ENCODE assay signal across 16 cellular contexts in the genomic region with DNA sequence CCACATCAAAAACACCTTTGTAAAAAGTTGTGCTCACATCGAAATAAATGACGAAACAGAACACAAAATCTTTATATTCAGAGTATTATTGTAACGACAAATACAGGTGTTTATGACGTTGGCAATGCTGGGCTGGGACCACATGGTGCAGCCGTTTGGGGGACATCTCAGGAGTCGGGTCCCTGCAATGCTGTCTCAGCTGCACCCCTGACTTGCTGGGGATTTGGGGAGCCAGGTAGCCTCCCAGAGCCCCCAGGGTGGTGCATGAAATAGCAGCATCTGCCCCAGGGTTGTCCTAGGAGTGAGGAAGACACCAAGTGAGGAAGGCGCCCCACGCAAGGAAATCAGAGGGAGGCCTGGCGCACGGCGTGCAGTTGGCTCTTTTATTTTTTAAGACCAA.
A peak's percentile ranks its signal among the peaks of the same experiment; 100 is the strongest.
DNase-seq lines count a peak whose midpoint lies in the region; ATAC-seq and TF ChIP-seq lines count a peak whose summit lies in the region.
"Had no signal": no experiment of that assay in that cellular context is flagged by ENCODE, and none has a peak within 500 bp of the region (broad histone marks: within the 10 kb centered on the region; RNA-seq: fewer than 3 reads in every experiment).

No MANE protein-coding gene starts in this region.

- in situ Hi-C loops in GM13976 (cut with MboI; ENCODE audit: low sequenced_read_pairs, unreplicated experiment): no loop called here

- no peak overlapping the region for H3K4me2 ChIP-seq in SK-N-SH
- H3K4me2 ChIP-seq: A549; BLaER1 treated with 17β-estradiol and CSF1 and Interleukin-3, amounts not matched to agents 10 nM and 100 nM had no signal

- no peaks in the 10 kb centered on the region for H3K36me3 ChIP-seq in SK-N-SH (replicated peaks in 1 of 2; ENCODE audit: control insufficient read depth in 1 of 2, insufficient read depth in 2 of 2, low read length in 1 of 2)
- H3K36me3 ChIP-seq: BLaER1 treated with 17β-estradiol and CSF1 and Interleukin-3, amounts not matched to agents 10 nM and 100 nM had no signal

- 60% methylated on average over 10 of the region's 11 CpGs for WGBS in SK-N-SH (ENCODE audit: low lambda C conversion rate)

- H3K27me3 Mint-ChIP-seq in neural crest cell (ENCODE audit: low read depth): no peaks in the 10 kb centered on the region
- H3K27me3 Mint-ChIP-seq: CD4-positive, alpha-beta T cell had no signal

- no peak for TF ChIP-seq EP300 in SK-N-SH (IDR thresholded peaks at IDR 0.05; ENCODE audit: borderline replicate concordance in 1 of 2, low read depth in 1 of 2, low read length in 1 of 2)

- no peak for TF ChIP-seq CTCF in SK-N-SH (IDR thresholded peaks at IDR 0.05)
- no peak for TF ChIP-seq CTCF in GM13976 (IDR thresholded peaks at IDR 0.05; ENCODE audit: borderline replicate concordance, control extremely low read depth, extremely low read depth, insufficient read depth, missing control alignments)
- TF ChIP-seq CTCF in neural crest cell (conservative IDR thresholded peaks at IDR 0.05): no peak

- no peaks in the 10 kb centered on the region for H3K36me3 Mint-ChIP-seq in neural crest cell (ENCODE audit: low read depth)
- H3K36me3 Mint-ChIP-seq: CD8-positive, alpha-beta T cell had no signal

- peak overlapping the region; percentile 12 for H3K27ac Mint-ChIP-seq in neural crest cell (ENCODE audit: unreplicated experiment)
- H3K27ac Mint-ChIP-seq: B cell; CD4-positive, alpha-beta T cell; CD8-positive, alpha-beta T cell had no signal

- no peaks in the 10 kb centered on the region for H3K4me1 ChIP-seq in SK-N-SH (ENCODE audit: control insufficient read depth in 1 of 2, insufficient read depth in 2 of 2, low read depth in 1 of 2, low read length in 1 of 2)
- H3K4me1 ChIP-seq: A549, Caco-2 had no signal

- no peaks in the 10 kb centered on the region for H3K9me2 ChIP-seq in SK-N-SH

- CTCF ChIA-PET in SK-N-SH (lab: Yijun Ruan, JAX): no interaction called here

- POLR2A ChIA-PET in SK-N-SH (lab: Yijun Ruan, JAX): no interaction called here

- no peak overlapping the region for H3K4me3 ChIP-seq in SK-N-SH (ENCODE audit: low read depth in 2 of 2, low read length in 1 of 2)
- H3K4me3 ChIP-seq: A549; BLaER1 treated with 17β-estradiol and CSF1 and Interleukin-3, amounts not matched to agents 10 nM and 100 nM had no signal

- H3K9me3 ChIP-seq in SK-N-SH: no peaks in the 10 kb centered on the region
- H3K9me3 ChIP-seq: A549, Caco-2 had no signal

- H3K9me3 Mint-ChIP-seq in neural crest cell: no peaks in the 10 kb centered on the region
- H3K9me3 Mint-ChIP-seq: CD4-positive, alpha-beta T cell; CD8-positive, alpha-beta T cell had no signal

- TF ChIP-seq RAD21 in SK-N-SH (IDR thresholded peaks at IDR 0.05; ENCODE audit: low read length): no peak

- H3F3A ChIP-seq in SK-N-SH (replicated peaks; ENCODE audit: insufficient read depth): no peaks in the 10 kb centered on the region

- no peaks in the 10 kb centered on the region for H3K79me2 ChIP-seq in SK-N-SH (ENCODE audit: insufficient read depth)

- H3K27ac ChIP-seq in SK-N-SH (ENCODE audit: low read depth in 2 of 2, low read length in 1 of 2): no peak overlapping the region
- H3K27ac ChIP-seq: 22Rv1; A549; BLaER1 treated with 17β-estradiol and CSF1 and Interleukin-3, amounts not matched to agents 10 nM and 100 nM; C4-2B had no signal

- no peak overlapping the region for H2AFZ ChIP-seq in SK-N-SH (ENCODE audit: low read depth)

- H3K4me3 Mint-ChIP-seq in neural crest cell: no peak overlapping the region
- H3K4me3 Mint-ChIP-seq: B cell; CD4-positive, alpha-beta T cell; CD8-positive, alpha-beta T cell had no signal

- no peak for ATAC-seq in SK-N-SH treated with all-trans-retinoic acid at 6 μM for 48 hours
- ATAC-seq: A549; CD8-positive, alpha-beta T cell had no signal

- H4K20me1 ChIP-seq in SK-N-SH (ENCODE audit: insufficient read depth): no peaks in the 10 kb centered on the region

- DNase-seq in SK-N-SH (peak; percentile 26), GM13976 (ENCODE audit: low spot score) (peak; percentile 19), neural crest cell (ENCODE audit: low read depth, low spot score) (no peak), SKM-1 treated with dmso at 0.1 percent for 144 hours (lab: John Stamatoyannopoulos, UW; ENCODE audit: unreplicated experiment) (no peak)
- DNase-seq: AML-193; Caco-2; Calu3; CD4-positive, alpha-beta T cell; GF-D8 had no signal

- H3K9ac ChIP-seq in SK-N-SH: no peak overlapping the region
- H3K9ac ChIP-seq: BLaER1 treated with 17β-estradiol and CSF1 and Interleukin-3, amounts not matched to agents 10 nM and 100 nM had no signal

- H3K4me1 Mint-ChIP-seq in neural crest cell: no peaks in the 10 kb centered on the region
- H3K4me1 Mint-ChIP-seq: B cell had no signal

- H3K27me3 ChIP-seq in SK-N-SH (ENCODE audit: insufficient read depth): no peaks in the 10 kb centered on the region; the same call in 1 of the 2 replicates
- H3K27me3 ChIP-seq: BLaER1 treated with 17β-estradiol and CSF1 and Interleukin-3, amounts not matched to agents 10 nM and 100 nM had no signal

TF ChIP-seq in SK-N-SH, 30 proteins besides CTCF, POLR2A, EP300 and RAD21 (continues in another document):
- TF ChIP-seq ELF1 (IDR thresholded peaks at IDR 0.05) (no peak), JUND (IDR thresholded peaks at IDR 0.05) (no peak), SIN3A (IDR thresholded peaks at IDR 0.05; ENCODE audit: borderline replicate concordance, low read depth, low read length) (no peak), NRF1 (IDR thresholded peaks at IDR 0.05; ENCODE audit: low read depth, low read length) (no peak), EZH2phosphoT487 (IDR thresholded peaks at IDR 0.05; ENCODE audit: borderline replicate concordance, low read depth) (no peak), CHD2 (IDR thresholded peaks at IDR 0.05; ENCODE audit: low read length, partially characterized antibody) (no peak), SMC3 (IDR thresholded peaks at IDR 0.05; ENCODE audit: low read depth, low read length) (no peak), MXI1 (IDR thresholded peaks at IDR 0.05; ENCODE audit: low read depth, low read length) (no peak)
- TF ChIP-seq, protein P1, sequence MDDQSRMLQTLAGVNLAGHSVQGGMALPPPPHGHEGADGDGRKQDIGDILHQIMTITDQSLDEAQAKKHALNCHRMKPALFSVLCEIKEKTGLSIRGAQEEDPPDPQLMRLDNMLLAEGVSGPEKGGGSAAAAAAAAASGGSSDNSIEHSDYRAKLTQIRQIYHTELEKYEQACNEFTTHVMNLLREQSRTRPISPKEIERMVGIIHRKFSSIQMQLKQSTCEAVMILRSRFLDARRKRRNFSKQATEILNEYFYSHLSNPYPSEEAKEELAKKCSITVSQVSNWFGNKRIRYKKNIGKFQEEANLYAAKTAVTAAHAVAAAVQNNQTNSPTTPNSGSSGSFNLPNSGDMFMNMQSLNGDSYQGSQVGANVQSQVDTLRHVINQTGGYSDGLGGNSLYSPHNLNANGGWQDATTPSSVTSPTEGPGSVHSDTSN (IDR thresholded peaks at IDR 0.05): no peak
- TF ChIP-seq, protein P2, sequence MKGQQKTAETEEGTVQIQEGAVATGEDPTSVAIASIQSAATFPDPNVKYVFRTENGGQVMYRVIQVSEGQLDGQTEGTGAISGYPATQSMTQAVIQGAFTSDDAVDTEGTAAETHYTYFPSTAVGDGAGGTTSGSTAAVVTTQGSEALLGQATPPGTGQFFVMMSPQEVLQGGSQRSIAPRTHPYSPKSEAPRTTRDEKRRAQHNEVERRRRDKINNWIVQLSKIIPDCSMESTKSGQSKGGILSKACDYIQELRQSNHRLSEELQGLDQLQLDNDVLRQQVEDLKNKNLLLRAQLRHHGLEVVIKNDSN (IDR thresholded peaks at IDR 0.05; ENCODE audit: borderline replicate concordance, low read depth): no peak

TF ChIP-seq in SK-N-SH treated with all-trans-retinoic acid at 6 μM for 48 hours, 23 proteins besides CTCF, POLR2A, EP300 and RAD21 (continues in another document):
- no peak for TF ChIP-seq BACH2 (CRISPR knock-in tag; IDR thresholded peaks at IDR 0.05; ENCODE audit: borderline replicate concordance)
- no peak for TF ChIP-seq ZFP30 (CRISPR knock-in tag; IDR thresholded peaks at IDR 0.05)
- no peak for TF ChIP-seq CREB5 (CRISPR knock-in tag; IDR thresholded peaks at IDR 0.05; ENCODE audit: low read depth)
- no peak for TF ChIP-seq OSR1 (CRISPR knock-in tag; IDR thresholded peaks at IDR 0.05)
- TF ChIP-seq POU6F1 (CRISPR knock-in tag; IDR thresholded peaks at IDR 0.05; ENCODE audit: borderline replicate concordance, low read depth): no peak

Comparison
In these comparisons a context has a peak if more than half of its experiments do, and no peak if none do; other contexts are left out.
1. DNase-seq: peak in SK-N-SH (single experiment) and GM13976 (single experiment); none in neural crest cell (single experiment) and SKM-1 treated with dmso at 0.1 percent for 144 hours (single experiment).